21 cellular contexts compared by ENCODE assay signal in the genomic region with DNA sequence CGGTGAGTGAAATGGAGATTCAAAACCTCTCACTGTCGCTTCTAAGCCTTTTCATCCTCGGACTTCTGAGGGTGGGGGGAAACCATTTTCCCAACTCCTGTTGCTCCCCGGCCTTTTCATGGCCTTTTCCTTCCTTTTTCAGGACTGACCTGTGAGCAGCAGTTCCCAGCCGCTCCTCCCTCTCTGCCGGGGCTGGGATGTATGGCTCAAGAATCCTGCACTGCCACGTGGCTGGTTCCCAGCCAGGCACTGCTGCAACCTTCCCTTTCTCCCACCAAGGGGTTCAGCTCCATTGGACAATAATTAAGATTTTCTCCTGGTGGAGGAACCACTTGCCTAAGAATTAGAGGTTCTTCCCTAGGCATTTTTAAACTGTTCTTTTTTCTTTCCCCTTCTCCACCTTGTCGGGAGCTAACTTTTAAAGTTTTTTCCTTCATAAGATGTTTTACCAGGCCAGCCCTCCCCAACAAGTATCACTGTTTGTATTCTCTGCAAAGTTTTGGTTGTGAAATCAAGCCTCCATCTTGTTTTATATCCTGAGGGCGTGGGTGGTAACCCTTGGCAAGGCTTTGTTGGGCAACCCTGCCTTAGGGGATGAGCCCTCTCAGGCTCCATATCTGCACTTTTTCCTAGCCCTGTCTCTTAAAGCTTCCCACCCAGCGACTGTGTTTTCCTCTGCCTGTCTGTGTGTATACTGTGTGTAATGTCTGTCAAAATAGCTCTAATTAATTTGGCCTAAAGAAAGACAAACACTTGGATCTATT.
DNase-seq lines count a peak whose midpoint lies in the region; ATAC-seq and TF ChIP-seq lines count a peak whose summit lies in the region.
"Had no signal": no experiment of that assay in that cellular context is flagged by ENCODE, and none has a peak within 500 bp of the region (broad histone marks: within the 10 kb centered on the region; RNA-seq: fewer than 3 reads in every experiment).

No MANE protein-coding gene starts in this region.

- H2BK12ac ChIP-seq in H9 (ENCODE audit: insufficient read length, low read depth, low read length), result no peak overlapping the region

- no peaks in the 10 kb centered on the region for H3K9me3 ChIP-seq in H9 (ENCODE audit: control insufficient read depth, low read depth, low read length)
- no peaks in the 10 kb centered on the region for H3K9me3 ChIP-seq in hepatocyte (ENCODE audit: low read depth)
- H3K9me3 ChIP-seq: MG63, SJCRH30 had no signal

- no peaks in the 10 kb centered on the region for H3K36me3 ChIP-seq in hepatocyte (replicated peaks; ENCODE audit: insufficient read depth, low read depth)
- H3K36me3 ChIP-seq: MG63, SJCRH30 had no signal

- H3K79me1 ChIP-seq in H9 (ENCODE audit: insufficient read depth, low read depth, low read length, poor library complexity, severe bottlenecking), result no peaks in the 10 kb centered on the region

- H3K27ac Mint-ChIP-seq in H9 (no peak overlapping the region), osteocyte (ENCODE audit: unreplicated experiment) (peak overlapping the region; percentile 1)
- H3K27ac Mint-ChIP-seq in effector memory CD8-positive, alpha-beta T cell, result no peak overlapping the region
- H3K27ac Mint-ChIP-seq: CD4-positive, alpha-beta memory T cell; HFFc6 had no signal

- no peak overlapping the region for H3K4me2 ChIP-seq in H9 (ENCODE audit: insufficient read depth, insufficient read length, low read length)
- no peak overlapping the region for H3K4me2 ChIP-seq in hepatocyte

- H3K56ac ChIP-seq in H9 (ENCODE audit: insufficient read length, low read depth, low read length), result no peak overlapping the region

- no peak overlapping the region for H3K9ac ChIP-seq in H9 (ENCODE audit: extremely low read depth, insufficient read length, low read length)
- H3K9ac ChIP-seq: GM23248 had no signal

- H2BK20ac ChIP-seq in H9 (ENCODE audit: low read depth, low read length, poor library complexity, severe bottlenecking), result no peak overlapping the region

- no peaks in the 10 kb centered on the region for H4K20me1 ChIP-seq in H9 (ENCODE audit: control insufficient read depth, insufficient read depth, insufficient read length)
- no peaks in the 10 kb centered on the region for H4K20me1 ChIP-seq in hepatocyte (ENCODE audit: insufficient read depth, poor library complexity, severe bottlenecking)

- peak overlapping the region; percentile 2 for H2AFZ ChIP-seq in H9 (ENCODE audit: low read length)
- H2AFZ ChIP-seq in hepatocyte, result peak overlapping the region; percentile 0
- H2AFZ ChIP-seq: GM23248 had no signal

- H3K9me2 ChIP-seq in hepatocyte (replicated peaks; ENCODE audit: insufficient read depth), result no peaks in the 10 kb centered on the region

- H3K36me3 Mint-ChIP-seq in H9 (ENCODE audit: insufficient read depth in 1 of 3, low read depth in 3 of 3) (peaks cover 0 to 12% (median 0%) of the 10 kb centered on the region in 3 experiments; a peak in 3 of 7 replicates), osteocyte (ENCODE audit: unreplicated experiment) (no peaks in the 10 kb centered on the region)
- H3K36me3 Mint-ChIP-seq in effector memory CD8-positive, alpha-beta T cell (ENCODE audit: insufficient read depth), result no peaks in the 10 kb centered on the region
- H3K36me3 Mint-ChIP-seq: CD4-positive, alpha-beta memory T cell had no signal

- H3K4me1 Mint-ChIP-seq in H9, result peaks cover 0 to 7% of the 10 kb centered on the region in 2 experiments; a peak in 1 of 4 replicates
- H3K4me1 Mint-ChIP-seq in osteocyte (ENCODE audit: unreplicated experiment), result peaks cover 20% of the 10 kb centered on the region
- H3K4me1 Mint-ChIP-seq in effector memory CD8-positive, alpha-beta T cell (ENCODE audit: low read depth in 2 of 2), result no peaks in the 10 kb centered on the region
- H3K4me1 Mint-ChIP-seq: CD4-positive, alpha-beta memory T cell had no signal

- H3K27me3 ChIP-seq in H9 (ENCODE audit: insufficient read depth, low read length) (no peaks in the 10 kb centered on the region), hepatocyte (no peaks in the 10 kb centered on the region)
- H3K27me3 ChIP-seq: MG63, SJCRH30 had no signal

- no peak overlapping the region for H3K4ac ChIP-seq in H9 (ENCODE audit: low read depth, low read length)

- H3T11ph ChIP-seq in H9 (ENCODE audit: low read length), result no peak overlapping the region

- TF ChIP-seq CTCF in H9 (conservative IDR thresholded peaks at IDR 0.05) (no peak), hepatocyte (IDR thresholded peaks at IDR 0.05; ENCODE audit: poor library complexity) (no peak), osteocyte (IDR thresholded peaks at IDR 0.05) (no peak)

- no peak overlapping the region for H3K18ac ChIP-seq in H9 (ENCODE audit: insufficient read length, low read depth, low read length)

- no peak overlapping the region for H4K8ac ChIP-seq in H9 (replicated peaks; ENCODE audit: insufficient read length, low read depth, low read length)

- peaks cover 2 to 6% of the 10 kb centered on the region in 2 experiments; a peak in 4 of 5 replicates for H3K9me3 Mint-ChIP-seq in H9
- H3K9me3 Mint-ChIP-seq in osteocyte (ENCODE audit: unreplicated experiment), result no peaks in the 10 kb centered on the region
- H3K9me3 Mint-ChIP-seq in effector memory CD8-positive, alpha-beta T cell, result peaks cover 6 to 22% of the 10 kb centered on the region in 2 donors

- H3K23ac ChIP-seq in H9 (ENCODE audit: insufficient read length, low read depth, low read length), result no peak overlapping the region

- no peak for DNase-seq in H9
- peak; percentile 3 for DNase-seq in T1000 (lab: John Stamatoyannopoulos, UW)
- no peak for DNase-seq in hepatocyte (ENCODE audit: low spot score)
- DNase-seq in osteocyte (ENCODE audit: extremely low spot score, unreplicated experiment), result no peak
- no peak for DNase-seq in effector memory CD8-positive, alpha-beta T cell
- DNase-seq in C1 segment of cervical spinal cord (lab: John Stamatoyannopoulos, UW), result no peak
- no peak for DNase-seq in pons (ENCODE audit: low spot score)
- DNase-seq: ACHN; CD4-positive, alpha-beta memory T cell; DND-41; GF-D8; GM23248; HFFc6; KG1; MG63; NCI-H187 treated with DMSO at 0.1 percent for 48 hours; NCI-H510A; OCI-M1; SJCRH30 had no signal

- H3K27ac ChIP-seq in H9 (ENCODE audit: insufficient read length, low read depth, low read length) (no peak overlapping the region), hepatocyte (no peak overlapping the region)
- H3K27ac ChIP-seq: GM23248, RWPE1, SJCRH30 had no signal

- H3K79me2 ChIP-seq in H9 (ENCODE audit: insufficient read depth, low read length) (no peaks in the 10 kb centered on the region), hepatocyte (no peaks in the 10 kb centered on the region)

- no peaks in the 10 kb centered on the region; the same call in 1 of the 2 replicates for H3K27me3 Mint-ChIP-seq in H9 (ENCODE audit: low read depth)
- H3K27me3 Mint-ChIP-seq in osteocyte (ENCODE audit: unreplicated experiment), result no peaks in the 10 kb centered on the region
- no peaks in the 10 kb centered on the region for H3K27me3 Mint-ChIP-seq in effector memory CD8-positive, alpha-beta T cell
- H3K27me3 Mint-ChIP-seq: CD4-positive, alpha-beta memory T cell had no signal

- no peak overlapping the region for H3K4me3 ChIP-seq in hepatocyte
- H3K4me3 ChIP-seq: GM23248, MG63, SJCRH30 had no signal

- H3K4me1 ChIP-seq in H9 (ENCODE audit: insufficient read depth, low read length), result no peaks in the 10 kb centered on the region
- no peaks in the 10 kb centered on the region for H3K4me1 ChIP-seq in hepatocyte (ENCODE audit: insufficient read depth)
- H3K4me1 ChIP-seq: SJCRH30 had no signal

- no CpG with 5 or more reads among the region's 10 CpGs for WGBS in H9 (ENCODE audit: extremely low coverage, insufficient read length, low lambda C conversion rate)
- WGBS in hepatocyte (ENCODE audit: low lambda C conversion rate, missing lambda C conversion rate), result 82% methylated on average over 10 of the region's 10 CpGs

- H2AK5ac ChIP-seq in H9 (ENCODE audit: insufficient read length, low read length), result no peak overlapping the region

- no peaks in the 10 kb centered on the region for H3K23me2 ChIP-seq in H9 (ENCODE audit: insufficient read length, low read depth, low read length, poor library complexity, severe bottlenecking)

- no peak overlapping the region for H3K14ac ChIP-seq in H9 (ENCODE audit: insufficient read depth, low read length)

- no peak overlapping the region for H2BK120ac ChIP-seq in H9 (ENCODE audit: low read depth, low read length, poor library complexity, severe bottlenecking)

- H4K91ac ChIP-seq in H9 (ENCODE audit: insufficient read length, low read depth, low read length), result no peak overlapping the region

- no peak overlapping the region for H3K4me3 Mint-ChIP-seq in H9
- H3K4me3 Mint-ChIP-seq in osteocyte (ENCODE audit: unreplicated experiment), result no peak overlapping the region
- no peak overlapping the region for H3K4me3 Mint-ChIP-seq in effector memory CD8-positive, alpha-beta T cell
- H3K4me3 Mint-ChIP-seq: CD4-positive, alpha-beta memory T cell; HFFc6 had no signal

- ATAC-seq in effector memory CD8-positive, alpha-beta T cell (replicated peaks), result no peak
- no peak for ATAC-seq in HG03280 (IDR thresholded peaks at IDR 0.05; ENCODE audit: unreplicated experiment)

- H2BK5ac ChIP-seq in H9 (ENCODE audit: insufficient read length, low read length), result no peak overlapping the region

- H2BK15ac ChIP-seq in H9 (ENCODE audit: low read depth, low read length), result no peak overlapping the region

- H4K5ac ChIP-seq in H9 (ENCODE audit: insufficient read length, low read depth, low read length), result no peak overlapping the region
